ENCODE assay signal across 1 cellular context in genomic region chr14:60253649-60254048, GRCh38.
TF ChIP-seq lines count a peak whose summit lies in the region.

No MANE protein-coding gene starts in this region.

TF ChIP-seq in K562, 482 proteins besides CTCF, POLR2A, EP300 and RAD21 (continued from another document):
- no peak for TF ChIP-seq ASH1L (IDR thresholded peaks at IDR 0.05; ENCODE audit: borderline replicate concordance, low read depth, partially characterized antibody)
- TF ChIP-seq TEAD4 (IDR thresholded peaks at IDR 0.05; ENCODE audit: low read length): peak; percentile 74
- TF ChIP-seq TEAD4 (CRISPR knock-in tag; IDR thresholded peaks at IDR 0.05; ENCODE audit: borderline replicate concordance): no peak
- peak; percentile 78 for TF ChIP-seq TAL1 (IDR thresholded peaks at IDR 0.05)
- TF ChIP-seq FOXM1 (IDR thresholded peaks at IDR 0.05; ENCODE audit: low read depth): peak; percentile 38; the same call in 1 of the 2 replicates
- no peak for TF ChIP-seq FOXM1 (CRISPR knock-in tag; IDR thresholded peaks at IDR 0.05; ENCODE audit: low read depth)
- peak; percentile 50; the same call in 1 of the 2 replicates for TF ChIP-seq NCOR1 (IDR thresholded peaks at IDR 0.05)
- TF ChIP-seq ARID1B (IDR thresholded peaks at IDR 0.05): peak; percentile 69
- TF ChIP-seq DPF2 (IDR thresholded peaks at IDR 0.05): peak; percentile 52
- TF ChIP-seq CBFA2T2 (conservative IDR thresholded peaks at IDR 0.05): peak; percentile 63
